In the genomic region with DNA sequence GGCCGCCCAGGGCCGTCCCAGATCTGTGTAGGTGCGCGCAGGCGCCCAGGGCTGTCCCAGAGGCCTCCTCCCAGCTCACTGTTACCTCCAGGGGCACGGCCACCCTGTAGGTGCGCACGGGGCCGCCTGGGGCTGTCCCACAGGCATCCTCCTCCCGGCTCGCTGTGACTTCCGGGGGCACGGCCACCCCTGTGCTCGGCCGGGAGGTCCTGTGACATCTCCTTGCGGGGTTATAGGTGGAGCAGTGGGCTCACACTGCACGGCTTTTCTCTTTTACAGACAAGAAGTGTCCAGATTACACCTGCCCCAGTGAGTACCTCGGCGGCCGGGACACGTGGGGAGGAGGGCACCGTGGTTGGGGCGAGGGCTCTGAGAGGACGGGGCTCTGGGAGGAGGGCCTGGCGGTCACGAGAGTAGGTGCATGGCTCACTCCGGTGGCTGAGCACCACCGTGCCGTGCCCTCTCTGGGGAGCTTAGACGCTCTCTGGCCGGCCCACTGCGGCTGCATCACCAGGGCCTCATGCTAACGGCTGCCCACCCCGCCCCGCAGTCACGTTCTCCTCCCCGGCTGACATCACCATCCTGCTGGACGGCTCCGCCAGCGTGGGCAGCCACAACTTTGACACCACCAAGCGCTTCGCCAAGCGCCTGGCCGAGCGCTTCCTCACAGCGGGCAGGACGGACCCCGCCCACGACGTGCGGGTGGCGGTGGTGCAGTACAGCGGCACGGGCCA, we compare ENCODE assay signal across 17 cellular contexts. TPM values are rescaled to one million over a fixed set of nuclear protein-coding genes. Genes with fewer than 3 reads are reported as not detected.
DNase-seq lines count a peak whose midpoint lies in the region; FAIRE-seq and TF ChIP-seq lines count a peak whose summit lies in the region.
"Had no signal": no experiment of that assay in that cellular context is flagged by ENCODE, and none has a peak within 500 bp of the region (broad histone marks: within the 10 kb centered on the region; RNA-seq: fewer than 3 reads in every experiment).

No MANE protein-coding gene starts in this region.

- H3K36me3 ChIP-seq in adrenal gland (replicated peaks in 1 of 2) (no peaks in the 10 kb centered on the region), kidney (ENCODE audit: control insufficient read depth in 1 of 2, insufficient read depth in 2 of 2, low read length in 2 of 2) (no peaks in the 10 kb centered on the region)
- H3K36me3 ChIP-seq: neural progenitor cell had no signal

- intact Hi-C loops in adrenal gland (cut with DNase I) (no loop called here), kidney (cut with DNase I) (no loop called here)

- no peak for FAIRE-seq in kidney (lab: Jason Lieb, UNC)

- H3K27ac ChIP-seq in adrenal gland (no peak overlapping the region), kidney (ENCODE audit: low read depth in 2 of 2, low read length in 2 of 2) (no peak overlapping the region)
- H3K27ac ChIP-seq: neural progenitor cell had no signal

- no peak for TF ChIP-seq POLR2A in adrenal gland (IDR thresholded peaks at IDR 0.05)

- 93 to 97% (median 94%) methylated on average over 28 to 54 of the region's 54 CpGs for WGBS in adrenal gland, 4 donors

- H3K4me1 ChIP-seq in adrenal gland (replicated peaks in 1 of 2) (no peaks in the 10 kb centered on the region), kidney (ENCODE audit: control insufficient read depth in 1 of 2, insufficient read depth in 1 of 2, low read depth in 1 of 2, low read length in 2 of 2) (no peaks in the 10 kb centered on the region)
- H3K4me1 ChIP-seq: neural progenitor cell had no signal

- H3K9me3 ChIP-seq in adrenal gland (replicated peaks in 1 of 3) (no peaks in the 10 kb centered on the region), kidney (ENCODE audit: control insufficient read depth in 1 of 2, low read length in 2 of 2) (no peaks in the 10 kb centered on the region)

- H3K27me3 ChIP-seq in adrenal gland, result no peaks in the 10 kb centered on the region
- H3K27me3 ChIP-seq: neural progenitor cell had no signal

- H3K4me3 ChIP-seq in adrenal gland (no peak overlapping the region), kidney (ENCODE audit: low read length in 2 of 2) (no peak overlapping the region)
- H3K4me3 ChIP-seq: GM23338, neural progenitor cell had no signal

- no peak overlapping the region for H3K9ac ChIP-seq in kidney (ENCODE audit: low read length in 2 of 2)
- H3K9ac ChIP-seq: neural progenitor cell had no signal

- DNase-seq in activated effector memory CD4-positive, alpha-beta T cell treated with anti-CD3 and anti-CD28 coated beads, Interleukin-2, amount 50 U/mL, for 16 hours, result peak; percentile 57
- DNase-seq in activated effector memory CD4-positive, alpha-beta T cell treated with Interleukin-2 at 50 U/mL for 16 hours, result no peak
- peak in 4 of 7 donors; percentile 7 to 43 (median 16) for DNase-seq in adrenal gland
- peak; percentile 68 for DNase-seq in kidney
- DNase-seq in stimulated activated CD8-positive, alpha-beta memory T cell treated with anti-CD3 and anti-CD28 coated beads, Interleukin-4, amount 100 ng/mL, for 48 hours, result peak; percentile 16
- no peak for DNase-seq in H4 (ENCODE audit: low spot score)
- DNase-seq in hepatic stellate cell (ENCODE audit: low spot score), result no peak
- DNase-seq in NOMO-1 (lab: John Stamatoyannopoulos, UW; ENCODE audit: unreplicated experiment in 2 of 2), result no peak
- DNase-seq: ACHN, anterior cingulate cortex, cortex of kidney, DMS153, NCI-H2081 treated with DMSO at 0.1 percent for 48 hours, NCI-H526 had no signal

- TF ChIP-seq CTCF in adrenal gland (IDR thresholded peaks at IDR 0.05) (no peak), kidney (IDR thresholded peaks at IDR 0.05; ENCODE audit: borderline replicate concordance, extremely low read depth, insufficient read depth) (no peak)

RNA-seq across cellular contexts. Expression of gene COL6A1, which starts 21.4 kb away (rescaled TPM):
- 100 to 1,000 TPM in 7 of 8 donors, 10 to 100 TPM in 1; 70.4 to 362 (median 151) TPM for total RNA-seq in adrenal gland
- 100 to 1,000 TPM in 2 of 3 donors, 10 to 100 TPM in 1; 22.3 to 490 (median 341) TPM for polyA plus RNA-seq in adrenal gland
- total RNA-seq in kidney, result 127 TPM
- polyA plus RNA-seq in kidney (ENCODE audit: insufficient read depth, low read depth, low replicate concordance), result 112 TPM
- total RNA-seq in H4 (2014; rRNA removed; shearing (Covaris generic)), result 29.6 and 34.1 TPM in 2 replicates
- total RNA-seq: OCI-LY7 had no signal

Comparison
In these comparisons a context has a peak if more than half of its experiments do, and no peak if none do; other contexts are left out.
1. DNase-seq: peak in activated effector memory CD4-positive, alpha-beta T cell treated with anti-CD3 and anti-CD28 coated beads, Interleukin-2, amount 50 U/mL, for 16 hours (single experiment), adrenal gland (4 of 7), kidney (single experiment) and stimulated activated CD8-positive, alpha-beta memory T cell treated with anti-CD3 and anti-CD28 coated beads, Interleukin-4, amount 100 ng/mL, for 48 hours (single experiment); none in activated effector memory CD4-positive, alpha-beta T cell treated with Interleukin-2 at 50 U/mL for 16 hours (single experiment), H4 (single experiment), hepatic stellate cell (single experiment) and NOMO-1 (0 of 2).